7 cellular contexts compared by ENCODE assay signal in the genomic region with DNA sequence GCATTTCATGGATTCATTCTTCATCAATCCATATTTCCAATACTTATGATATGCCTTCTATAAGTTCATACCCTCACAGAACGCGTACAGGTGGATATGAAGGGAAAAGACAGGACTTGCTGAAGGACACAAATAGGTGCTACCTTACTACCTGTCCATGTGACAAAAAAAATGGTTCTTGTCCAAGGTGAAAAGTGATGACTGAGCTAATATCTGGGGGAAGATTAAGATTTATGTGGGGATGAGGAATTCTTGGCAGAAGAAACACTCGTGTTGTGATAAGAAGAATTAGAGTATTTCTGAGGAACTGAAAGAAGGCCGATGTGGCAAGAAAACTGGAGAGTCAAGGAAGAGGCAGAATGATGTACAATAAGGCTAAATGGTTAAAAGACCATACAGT.
"Had no signal": no experiment of that assay in that cellular context is flagged by ENCODE, and none has a peak within 500 bp of the region (broad histone marks: within the 10 kb centered on the region; RNA-seq: fewer than 3 reads in every experiment).

No MANE protein-coding gene starts in this region.

- FAIRE-seq: H1, H54 had no signal

- H3K4me3 Mint-ChIP-seq: GM23338, H9, IgD-negative memory B cell had no signal

- H3K36me3 Mint-ChIP-seq: IgD-negative memory B cell had no signal

- DNase-seq: H9, HCEC 1CT, KG1 had no signal

- H3K4me3 ChIP-seq: GM23338 had no signal

- H3K27me3 Mint-ChIP-seq: IgD-negative memory B cell had no signal

- H3K4me2 ChIP-seq: GM23338 had no signal

- ATAC-seq: GM23338 had no signal

- H2AFZ ChIP-seq: GM23338 had no signal

- H3K27ac Mint-ChIP-seq: GM23338, H9, IgD-negative memory B cell had no signal

- H3K9me3 Mint-ChIP-seq: GM23338, H9 had no signal

- H3K4me1 Mint-ChIP-seq: GM23338, H9, IgD-negative memory B cell had no signal
